In the genomic region with DNA sequence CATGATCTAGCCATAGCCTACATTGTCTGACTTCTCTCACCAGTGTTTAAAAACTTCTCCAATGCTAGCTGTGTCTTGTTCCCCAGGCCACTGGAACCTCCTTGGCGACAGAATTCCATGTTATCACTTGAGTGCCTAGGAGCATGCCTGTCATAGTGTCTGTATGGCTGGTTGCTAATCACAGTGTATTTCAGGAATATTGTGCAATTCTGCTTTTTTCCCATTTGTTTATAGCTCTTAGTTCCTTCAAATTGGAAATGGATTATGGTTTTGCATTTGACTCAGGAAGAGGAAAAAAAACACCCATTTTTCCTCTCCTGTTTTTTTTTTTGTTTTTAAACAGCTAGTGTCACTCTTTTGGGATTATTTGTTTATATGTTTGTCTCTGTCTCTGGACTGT, we compare ENCODE assay signal across 26 cellular contexts. TPM values are rescaled to one million over a fixed set of nuclear protein-coding genes. Genes with fewer than 3 reads are reported as not detected.
DNase-seq lines count a peak whose midpoint lies in the region; ATAC-seq and TF ChIP-seq lines count a peak whose summit lies in the region.
"Had no signal": no experiment of that assay in that cellular context is flagged by ENCODE, and none has a peak within 500 bp of the region (broad histone marks: within the 10 kb centered on the region; RNA-seq: fewer than 3 reads in every experiment).

No MANE protein-coding gene starts in this region.

- H3K9me3 ChIP-seq in breast epithelium (no peaks in the 10 kb centered on the region), uterus (no peaks in the 10 kb centered on the region)
- H3K9me3 ChIP-seq: left lung, neutrophil, SJSA1 had no signal

- H3K27me3 ChIP-seq in breast epithelium (no peaks in the 10 kb centered on the region), uterus (no peaks in the 10 kb centered on the region)
- H3K27me3 ChIP-seq: left lung, SJSA1 had no signal

- H3K9me3 Mint-ChIP-seq in MCF 10A (ENCODE audit: unreplicated experiment) (no peaks in the 10 kb centered on the region), brain (no peaks in the 10 kb centered on the region)
- H3K9me3 Mint-ChIP-seq in activated naive CD4-positive, alpha-beta T cell treated with anti-CD3 and anti-CD28 coated beads, Interleukin-2, amount 10 ng/mL, durations not matched to agents 7 days and 5 days = no peaks in the 10 kb centered on the region
- H3K9me3 Mint-ChIP-seq: activated CD8-positive, alpha-beta T cell treated with anti-CD3 and anti-CD28 coated beads for 36 hours; activated naive CD8-positive, alpha-beta T cell treated with anti-CD3 and anti-CD28 coated beads for 36 hours; immature natural killer cell had no signal

- H3K4me3 Mint-ChIP-seq in MCF 10A (ENCODE audit: unreplicated experiment) = no peak overlapping the region
- H3K4me3 Mint-ChIP-seq in brain = peak overlapping the region in 2 of 5 experiments; percentile 17 to 53
- no peak overlapping the region for H3K4me3 Mint-ChIP-seq in activated naive CD4-positive, alpha-beta T cell treated with anti-CD3 and anti-CD28 coated beads, Interleukin-2, amount 10 ng/mL, durations not matched to agents 7 days and 5 days
- H3K4me3 Mint-ChIP-seq: activated CD8-positive, alpha-beta T cell treated with anti-CD3 and anti-CD28 coated beads for 36 hours; activated naive CD8-positive, alpha-beta T cell treated with anti-CD3 and anti-CD28 coated beads for 36 hours; CD4-positive, CD25-positive, alpha-beta regulatory T cell; immature natural killer cell had no signal

- intact Hi-C loops in breast epithelium (cut with DNase I; ENCODE audit: low total_unique reads) = loop anchor here (5.0 kb wide), 1 partner anchor 743 kb away; no protein-coding TSS in a partner anchor
- intact Hi-C loops in MCF 10A (cut with micrococcal nuclease) = no loop called here
- intact Hi-C loops in uterus (cut with DNase I; ENCODE audit: low total_unique reads) = loop anchor here (5.0 kb wide), 1 partner anchor 263 kb away; no protein-coding TSS in a partner anchor

- H3K4me1 Mint-ChIP-seq in MCF 10A (ENCODE audit: insufficient read depth, unreplicated experiment) (peaks cover 5% of the 10 kb centered on the region), brain (peaks cover 36% of the 10 kb centered on the region)
- H3K4me1 Mint-ChIP-seq in activated naive CD4-positive, alpha-beta T cell treated with anti-CD3 and anti-CD28 coated beads, Interleukin-2, amount 10 ng/mL, durations not matched to agents 7 days and 5 days = no peaks in the 10 kb centered on the region
- H3K4me1 Mint-ChIP-seq: activated naive CD8-positive, alpha-beta T cell treated with anti-CD3 and anti-CD28 coated beads for 36 hours; CD4-positive, CD25-positive, alpha-beta regulatory T cell; immature natural killer cell had no signal

- H3K27me3 Mint-ChIP-seq in MCF 10A (ENCODE audit: insufficient read depth, unreplicated experiment) = no peaks in the 10 kb centered on the region
- peaks cover 4% of the 10 kb centered on the region for H3K27me3 Mint-ChIP-seq in brain
- H3K27me3 Mint-ChIP-seq in activated naive CD4-positive, alpha-beta T cell treated with anti-CD3 and anti-CD28 coated beads, Interleukin-2, amount 10 ng/mL, durations not matched to agents 7 days and 5 days = peaks cover 17% of the 10 kb centered on the region
- H3K27me3 Mint-ChIP-seq: progenitor cell of endocrine pancreas had no signal

- TF ChIP-seq CTCF in breast epithelium (IDR thresholded peaks at IDR 0.05) (no peak), MCF 10A (IDR thresholded peaks at IDR 0.05; ENCODE audit: unreplicated experiment) (no peak), brain (conservative IDR thresholded peaks at IDR 0.05) (no peak), uterus (IDR thresholded peaks at IDR 0.05) (no peak)

- H3K36me3 Mint-ChIP-seq in MCF 10A (ENCODE audit: insufficient read depth, unreplicated experiment) (no peaks in the 10 kb centered on the region), brain (no peaks in the 10 kb centered on the region)
- H3K36me3 Mint-ChIP-seq in activated naive CD4-positive, alpha-beta T cell treated with anti-CD3 and anti-CD28 coated beads, Interleukin-2, amount 10 ng/mL, durations not matched to agents 7 days and 5 days = no peaks in the 10 kb centered on the region
- H3K36me3 Mint-ChIP-seq: activated naive CD8-positive, alpha-beta T cell treated with anti-CD3 and anti-CD28 coated beads for 36 hours; CD4-positive, CD25-positive, alpha-beta regulatory T cell; immature natural killer cell had no signal

- H3K4me1 ChIP-seq in breast epithelium (no peaks in the 10 kb centered on the region), uterus (no peaks in the 10 kb centered on the region)
- H3K4me1 ChIP-seq: left lung had no signal

- TF ChIP-seq POLR2A in breast epithelium (IDR thresholded peaks at IDR 0.05) = no peak
- no peak for TF ChIP-seq POLR2A in uterus (IDR thresholded peaks at IDR 0.05)

- H3K36me3 ChIP-seq in breast epithelium (no peaks in the 10 kb centered on the region), uterus (no peaks in the 10 kb centered on the region)
- H3K36me3 ChIP-seq: left lung, neutrophil, SJSA1 had no signal

- ATAC-seq in HG03442 (IDR thresholded peaks at IDR 0.05; ENCODE audit: unreplicated experiment) (no peak), GM18907 (IDR thresholded peaks at IDR 0.05; ENCODE audit: unreplicated experiment) (no peak)
- ATAC-seq: activated CD8-positive, alpha-beta T cell treated with anti-CD3 and anti-CD28 coated beads for 36 hours; left lung; stimulated activated naive CD8-positive, alpha-beta T cell treated with anti-CD3 and anti-CD28 coated beads, Interleukin-15, Interleukin-2, amounts not matched to agents 100 U/mL and 50 U/mL, for 24 hours had no signal

- CTCF ChIA-PET in MCF 10A (lab: Yijun Ruan, JAX) = interaction anchor here (0.6 to 1.4 kb wide), 4 partner anchors 13 to 108 kb away, joined by 3 to 4 read pairs (median 3); no protein-coding TSS in a partner anchor
- CTCF ChIA-PET in activated naive CD4-positive, alpha-beta T cell treated with anti-CD3 and anti-CD28 coated beads, Interleukin-2, amount 10 ng/mL, durations not matched to agents 7 days and 5 days (lab: Charles Lee) = interaction anchor here (0.6 to 0.7 kb wide), 2 partner anchors 22 to 458 kb away, joined by 3 read pairs; no protein-coding TSS in a partner anchor

- DNase-seq in breast epithelium (ENCODE audit: low spot score in 2 of 2) (no peak), MCF 10A (ENCODE audit: unreplicated experiment) (no peak), fibroblast of the conjunctiva (ENCODE audit: low read depth) (peak; percentile 17), uterus (no peak)
- DNase-seq in activated naive CD4-positive, alpha-beta T cell treated with anti-CD3 and anti-CD28 coated beads, Interleukin-2, amount 10 ng/mL, durations not matched to agents 7 days and 5 days = no peak
- DNase-seq: activated CD4-positive, CD25-positive, alpha-beta regulatory T cell treated with anti-CD3 and anti-CD28 coated beads, Interleukin-2, amount 50 U/mL, for 72 hours; activated CD8-positive, alpha-beta T cell treated with anti-CD3 and anti-CD28 coated beads for 36 hours; activated naive CD8-positive, alpha-beta T cell treated with anti-CD3 and anti-CD28 coated beads for 36 hours; CD4-positive, CD25-positive, alpha-beta regulatory T cell; effector CD4-positive, alpha-beta T cell; hypothalamus; immature natural killer cell; left lung; NCI-H1105; NCI-H2081; NCI-H226; NCI-H774; stimulated activated naive CD8-positive, alpha-beta T cell treated with anti-CD3 and anti-CD28 coated beads, Interleukin-15, Interleukin-2, amounts not matched to agents 100 U/mL and 50 U/mL, for 24 hours had no signal

- H3K27ac Mint-ChIP-seq in MCF 10A (ENCODE audit: low read depth, unreplicated experiment) = no peak overlapping the region
- peak overlapping the region in 3 of 5 experiments; percentile 5 to 82 (median 49) for H3K27ac Mint-ChIP-seq in brain
- H3K27ac Mint-ChIP-seq in activated naive CD4-positive, alpha-beta T cell treated with anti-CD3 and anti-CD28 coated beads, Interleukin-2, amount 10 ng/mL, durations not matched to agents 7 days and 5 days = no peak overlapping the region
- H3K27ac Mint-ChIP-seq: activated CD8-positive, alpha-beta T cell treated with anti-CD3 and anti-CD28 coated beads for 36 hours; activated naive CD8-positive, alpha-beta T cell treated with anti-CD3 and anti-CD28 coated beads for 36 hours; CD4-positive, CD25-positive, alpha-beta regulatory T cell; immature natural killer cell; progenitor cell of endocrine pancreas had no signal

- H3K4me3 ChIP-seq in breast epithelium (no peak overlapping the region), uterus (no peak overlapping the region)
- H3K4me3 ChIP-seq: left lung, SJSA1 had no signal

- no TSS peak for BruUV-seq in MCF 10A (replicated peaks; lab: Mats Ljungman, UMichigan)

- H3K27ac ChIP-seq in breast epithelium (peak overlapping the region; percentile 4 to 69), uterus (peak overlapping the region; percentile 27 to 64)
- H3K27ac ChIP-seq: 22Rv1, epithelial cell of prostate, left lung, neutrophil, SJSA1 had no signal

- POLR2A ChIA-PET in MCF 10A (lab: Yijun Ruan, JAX) = interaction anchor here (0.6 to 0.9 kb wide), 4 partner anchors 17 to 728 kb away, joined by 3 to 4 read pairs (median 4); no protein-coding TSS in a partner anchor

RNA-seq across cellular contexts. Expression of gene ROR1, which starts 25.5 kb away (rescaled TPM):
- total RNA-seq in breast epithelium (10 to 100 TPM in 1 of 3 donors, 1 to 10 TPM in 2; 5.9 to 11.6 (median 7.7) TPM), MCF 10A (2022) (4.6 and 10.3 TPM in 2 replicates), uterus (10 to 100 TPM in 3 of 4 donors, 1 to 10 TPM in 1; 2.6 to 37.6 (median 11.5) TPM)
- 0.80 TPM for polyA plus RNA-seq in brain (ENCODE audit: insufficient read depth, low read depth, low replicate concordance)
- total RNA-seq: activated CD8-positive, alpha-beta T cell treated with anti-CD3 and anti-CD28 coated beads for 36 hours; activated naive CD8-positive, alpha-beta T cell treated with anti-CD3 and anti-CD28 coated beads for 36 hours; CD4-positive, CD25-positive, alpha-beta regulatory T cell had no signal
- polyA plus RNA-seq: CD4-positive, CD25-positive, alpha-beta regulatory T cell had no signal

Comparison
In these comparisons a context has a peak if more than half of its experiments do, and no peak if none do; other contexts are left out.
1. H3K27ac Mint-ChIP-seq: peak in brain (3 of 5); none in MCF 10A (single experiment) and activated naive CD4-positive, alpha-beta T cell treated with anti-CD3 and anti-CD28 coated beads, Interleukin-2, amount 10 ng/mL, durations not matched to agents 7 days and 5 days (single experiment).